17 cellular contexts compared by ENCODE assay signal in genomic region chr2:98532761-98533160, GRCh38.
"Had no signal": no experiment of that assay in that cellular context is flagged by ENCODE, and none has a peak within 500 bp of the region (broad histone marks: within the 10 kb centered on the region; RNA-seq: fewer than 3 reads in every experiment).

No MANE protein-coding gene starts in this region.

- H3K36me3 ChIP-seq: neural progenitor cell, ovary had no signal

- H3K9me3 Mint-ChIP-seq: activated CD8-positive, alpha-beta T cell treated with anti-CD3 and anti-CD28 coated beads for 36 hours; activated naive CD4-positive, alpha-beta T cell treated with anti-CD3 and anti-CD28 coated beads, Interleukin-2, amount 50 U/mL, for 24 hours; type B pancreatic cell had no signal

- H3K4me3 ChIP-seq: adrenal gland, coronary artery, left lung, neural progenitor cell, ovary had no signal

- ATAC-seq: activated CD8-positive, alpha-beta T cell treated with anti-CD3 and anti-CD28 coated beads for 36 hours; activated T-cell treated with anti-CD3 and anti-CD28 coated beads, Interleukin-2, amount 50 U/mL, for 4 hours; esophagus mucosa; left lung; sciatic nerve; stimulated activated naive CD8-positive, alpha-beta T cell treated with anti-CD3 and anti-CD28 coated beads, Interleukin-15, amount 100 ng/mL, for 72 hours; WTC11 had no signal

- H3K27ac ChIP-seq: adrenal gland, coronary artery, left lung, neural progenitor cell, ovary had no signal

- H3K4me2 ChIP-seq: neural progenitor cell had no signal

- H3K4me3 Mint-ChIP-seq: activated CD8-positive, alpha-beta T cell treated with anti-CD3 and anti-CD28 coated beads for 36 hours; activated naive CD4-positive, alpha-beta T cell treated with anti-CD3 and anti-CD28 coated beads, Interleukin-2, amount 50 U/mL, for 24 hours; activated T-cell treated with anti-CD3 and anti-CD28 coated beads, Interleukin-2, amount 50 U/mL, for 4 hours; neural progenitor cell; stimulated activated naive CD8-positive, alpha-beta T cell treated with anti-CD3 and anti-CD28 coated beads, Interleukin-15, amount 100 ng/mL, for 72 hours; type B pancreatic cell; WTC11 had no signal

- H3K27me3 ChIP-seq: adrenal gland, left lung, neural progenitor cell, ovary had no signal

- H3K9me3 ChIP-seq: adrenal gland, left lung, ovary had no signal

- H3K4me1 ChIP-seq: adrenal gland, left lung had no signal

- H3K36me3 Mint-ChIP-seq: WTC11 had no signal

- H3K27ac Mint-ChIP-seq: activated CD8-positive, alpha-beta T cell treated with anti-CD3 and anti-CD28 coated beads for 36 hours; neural progenitor cell; WTC11 had no signal

- H2AFZ ChIP-seq: neural progenitor cell had no signal

- H3K4me1 Mint-ChIP-seq: stimulated activated naive CD8-positive, alpha-beta T cell treated with anti-CD3 and anti-CD28 coated beads, Interleukin-15, amount 100 ng/mL, for 72 hours; WTC11 had no signal

- DNase-seq: activated CD4-positive, alpha-beta T cell treated with anti-CD3 and anti-CD28 coated beads for 4 hours; activated CD8-positive, alpha-beta T cell treated with anti-CD3 and anti-CD28 coated beads for 36 hours; activated effector memory CD4-positive, alpha-beta T cell treated with anti-CD3 and anti-CD28 coated beads, Interleukin-2, amount 50 U/mL, for 16 hours; activated T-cell treated with anti-CD3 and anti-CD28 coated beads, Interleukin-2, amount 50 U/mL, for 4 hours; hippocampal formation; left lung; mammary epithelial cell; ovary; stimulated activated naive CD8-positive, alpha-beta T cell treated with anti-CD3 and anti-CD28 coated beads, Interleukin-15, amount 100 ng/mL, for 72 hours had no signal

- H3K27me3 Mint-ChIP-seq: activated CD8-positive, alpha-beta T cell treated with anti-CD3 and anti-CD28 coated beads for 36 hours; activated naive CD4-positive, alpha-beta T cell treated with anti-CD3 and anti-CD28 coated beads, Interleukin-2, amount 50 U/mL, for 24 hours; stimulated activated naive CD8-positive, alpha-beta T cell treated with anti-CD3 and anti-CD28 coated beads, Interleukin-15, amount 100 ng/mL, for 72 hours; type B pancreatic cell had no signal
